ENCODE assay signal across 1 cellular context in genomic region chr5:79847561-79847960, GRCh38.
TF ChIP-seq lines count a peak whose summit lies in the region.

No MANE protein-coding gene starts in this region.

TF ChIP-seq in H1, 55 proteins besides CTCF, POLR2A, EP300 and RAD21:
- no peak for TF ChIP-seq NRF1 (IDR thresholded peaks at IDR 0.05; ENCODE audit: low read depth, low read length)
- TF ChIP-seq TEAD4 (IDR thresholded peaks at IDR 0.05; ENCODE audit: low read depth, low read length): no peak
- no peak for TF ChIP-seq RNF2 (IDR thresholded peaks at IDR 0.05; ENCODE audit: borderline replicate concordance, low read depth, low read length, missing control alignments, poor library complexity, severe bottlenecking)
- no peak for TF ChIP-seq FOSL1 (IDR thresholded peaks at IDR 0.05; ENCODE audit: insufficient read depth, low read depth, low read length)
- no peak for TF ChIP-seq KDM5A (IDR thresholded peaks at IDR 0.05; ENCODE audit: low read length)
- TF ChIP-seq SIRT6 (IDR thresholded peaks at IDR 0.05; ENCODE audit: low read length): no peak
- TF ChIP-seq JUN (IDR thresholded peaks at IDR 0.05; ENCODE audit: low read depth, low read length): no peak
- TF ChIP-seq CBX5 (IDR thresholded peaks at IDR 0.05; ENCODE audit: low read depth, low read length): no peak
- TF ChIP-seq BCL11A (IDR thresholded peaks at IDR 0.05; ENCODE audit: low read depth in 2 of 2, low read length in 2 of 2): no peak
- no peak for TF ChIP-seq CBX8 (IDR thresholded peaks at IDR 0.05; ENCODE audit: borderline replicate concordance, low read depth, low read length)
- TF ChIP-seq CREB1 (IDR thresholded peaks at IDR 0.05): no peak
TF ChIP-seq in H1: peak in this region for 0.
